20 cellular contexts compared by ENCODE assay signal in genomic region chr6:161116554-161117328, GRCh38.
A peak's percentile ranks its signal among the peaks of the same experiment; 100 is the strongest.
DNase-seq lines count a peak whose midpoint lies in the region; ATAC-seq and TF ChIP-seq lines count a peak whose summit lies in the region.
"Had no signal": no experiment of that assay in that cellular context is flagged by ENCODE, and none has a peak within 500 bp of the region (broad histone marks: within the 10 kb centered on the region; RNA-seq: fewer than 3 reads in every experiment).

No MANE protein-coding gene starts in this region.

- BruUV-seq in MCF 10A (replicated peaks; lab: Mats Ljungman, UMichigan) = no TSS peak

- POLR2A ChIA-PET in MCF 10A (lab: Yijun Ruan, JAX) = interaction anchor here (0.7 kb wide), 1 partner anchor 168 kb away, joined by 3 read pairs; no protein-coding TSS in a partner anchor

- H3K9me3 ChIP-seq in breast epithelium (peaks cover 0 to 21% of the 10 kb centered on the region in 2 donors), gastrocnemius medialis (no peaks in the 10 kb centered on the region)
- H3K9me3 ChIP-seq: Caco-2, HAP-1 had no signal

- DNase-seq in MCF 10A (ENCODE audit: unreplicated experiment) (no peak), breast epithelium (ENCODE audit: low spot score in 2 of 2) (no peak), left kidney (ENCODE audit: low read depth, low spot score) (peak; percentile 51), gastrocnemius medialis (no peak), DMS153 treated with DMSO at 0.1 percent for 48 hours (lab: John Stamatoyannopoulos, UW; ENCODE audit: unreplicated experiment) (no peak), KG1 (lab: John Stamatoyannopoulos, UW) (no peak), NCI-H2196 (lab: John Stamatoyannopoulos, UW; ENCODE audit: unreplicated experiment) (no peak)
- DNase-seq: Caco-2, NCI-H1105 treated with DMSO at 0.1 percent for 48 hours, NCI-H2029 treated with DMSO at 0.1 percent for 48 hours, NCI-H446, NCI-H526, PC-3, Right ventricle myocardium superior had no signal

- intact Hi-C loops in MCF 10A (cut with micrococcal nuclease) (no loop called here), breast epithelium (cut with DNase I; ENCODE audit: low total_unique reads) (no loop called here), gastrocnemius medialis (cut with DNase I; ENCODE audit: low total_unique reads) (no loop called here)

- CTCF ChIA-PET in MCF 10A (lab: Yijun Ruan, JAX) = interaction anchor here (0.6 kb wide), 1 partner anchor 80 kb away, joined by 3 read pairs; no protein-coding TSS in a partner anchor

- TF ChIP-seq POLR2A in breast epithelium (IDR thresholded peaks at IDR 0.05) (no peak), gastrocnemius medialis (IDR thresholded peaks at IDR 0.05) (no peak)

- ATAC-seq in activated T-helper 17 cell treated with anti-CD3 and anti-CD28 coated beads, Interleukin-2, amount 50 U/mL, for 72 hours (replicated peaks) = peak; percentile 53
- ATAC-seq in gastrocnemius medialis = no peak
- ATAC-seq: GM23338, PC-3 had no signal

- H3K4me1 Mint-ChIP-seq in MCF 10A (ENCODE audit: insufficient read depth, unreplicated experiment) = no peaks in the 10 kb centered on the region
- H3K4me1 Mint-ChIP-seq in activated T-helper 17 cell treated with anti-CD3 and anti-CD28 coated beads, Interleukin-2, amount 50 U/mL, for 72 hours = peaks cover 28% of the 10 kb centered on the region
- H3K4me1 Mint-ChIP-seq: GM23338 had no signal

- peaks cover 12% of the 10 kb centered on the region for H3K9me3 Mint-ChIP-seq in MCF 10A (ENCODE audit: unreplicated experiment)
- H3K9me3 Mint-ChIP-seq in activated T-helper 17 cell treated with anti-CD3 and anti-CD28 coated beads, Interleukin-2, amount 50 U/mL, for 72 hours = no peaks in the 10 kb centered on the region

- in situ Hi-C loops in gastrocnemius medialis (cut with MboI; ENCODE audit: low sequenced_read_pairs in 4 of 4) = no loop called here

- H3K4me3 ChIP-seq in breast epithelium = no peak overlapping the region
- no peak overlapping the region for H3K4me3 ChIP-seq in gastrocnemius medialis
- H3K4me3 ChIP-seq: GM23338, HAP-1 had no signal

- H3K27ac Mint-ChIP-seq in MCF 10A (ENCODE audit: low read depth, unreplicated experiment) = peak overlapping the region; percentile 46
- peak overlapping the region; percentile 94 for H3K27ac Mint-ChIP-seq in activated T-helper 17 cell treated with anti-CD3 and anti-CD28 coated beads, Interleukin-2, amount 50 U/mL, for 72 hours
- H3K27ac Mint-ChIP-seq: GM23338 had no signal

- no peak for TF ChIP-seq CTCF in MCF 10A (IDR thresholded peaks at IDR 0.05; ENCODE audit: unreplicated experiment)
- no peak for TF ChIP-seq CTCF in breast epithelium (IDR thresholded peaks at IDR 0.05)
- TF ChIP-seq CTCF in gastrocnemius medialis (IDR thresholded peaks at IDR 0.05 in 4 of 5, conservative IDR thresholded peaks at IDR 0.05 in 1 of 5) = no peak

- H3K4me3 Mint-ChIP-seq in MCF 10A (ENCODE audit: unreplicated experiment) = no peak overlapping the region
- H3K4me3 Mint-ChIP-seq in activated T-helper 17 cell treated with anti-CD3 and anti-CD28 coated beads, Interleukin-2, amount 50 U/mL, for 72 hours = peak overlapping the region; percentile 50
- H3K4me3 Mint-ChIP-seq: GM23338 had no signal

- H3K36me3 Mint-ChIP-seq in MCF 10A (ENCODE audit: insufficient read depth, unreplicated experiment) = peaks cover 59% of the 10 kb centered on the region
- peaks cover 100% of the 10 kb centered on the region for H3K36me3 Mint-ChIP-seq in activated T-helper 17 cell treated with anti-CD3 and anti-CD28 coated beads, Interleukin-2, amount 50 U/mL, for 72 hours (ENCODE audit: low read depth)

- H3K27me3 ChIP-seq in breast epithelium = no peaks in the 10 kb centered on the region
- no peaks in the 10 kb centered on the region for H3K27me3 ChIP-seq in gastrocnemius medialis

- H3K27ac ChIP-seq in breast epithelium (no peak overlapping the region), gastrocnemius medialis (no peak overlapping the region)
- H3K27ac ChIP-seq: C4-2B, HL-60, KMS-11 had no signal

- H3K36me3 ChIP-seq in breast epithelium (peaks cover 3% of the 10 kb centered on the region), gastrocnemius medialis (peaks cover 0 to 70% of the 10 kb centered on the region in 2 donors)

- H3K27me3 Mint-ChIP-seq in MCF 10A (ENCODE audit: insufficient read depth, unreplicated experiment) = no peaks in the 10 kb centered on the region
- no peaks in the 10 kb centered on the region for H3K27me3 Mint-ChIP-seq in activated T-helper 17 cell treated with anti-CD3 and anti-CD28 coated beads, Interleukin-2, amount 50 U/mL, for 72 hours

- H3K4me1 ChIP-seq in breast epithelium (no peaks in the 10 kb centered on the region), gastrocnemius medialis (no peaks in the 10 kb centered on the region)
- H3K4me1 ChIP-seq: Caco-2, HAP-1 had no signal
